8 cellular contexts compared by ENCODE assay signal in the genomic region with DNA sequence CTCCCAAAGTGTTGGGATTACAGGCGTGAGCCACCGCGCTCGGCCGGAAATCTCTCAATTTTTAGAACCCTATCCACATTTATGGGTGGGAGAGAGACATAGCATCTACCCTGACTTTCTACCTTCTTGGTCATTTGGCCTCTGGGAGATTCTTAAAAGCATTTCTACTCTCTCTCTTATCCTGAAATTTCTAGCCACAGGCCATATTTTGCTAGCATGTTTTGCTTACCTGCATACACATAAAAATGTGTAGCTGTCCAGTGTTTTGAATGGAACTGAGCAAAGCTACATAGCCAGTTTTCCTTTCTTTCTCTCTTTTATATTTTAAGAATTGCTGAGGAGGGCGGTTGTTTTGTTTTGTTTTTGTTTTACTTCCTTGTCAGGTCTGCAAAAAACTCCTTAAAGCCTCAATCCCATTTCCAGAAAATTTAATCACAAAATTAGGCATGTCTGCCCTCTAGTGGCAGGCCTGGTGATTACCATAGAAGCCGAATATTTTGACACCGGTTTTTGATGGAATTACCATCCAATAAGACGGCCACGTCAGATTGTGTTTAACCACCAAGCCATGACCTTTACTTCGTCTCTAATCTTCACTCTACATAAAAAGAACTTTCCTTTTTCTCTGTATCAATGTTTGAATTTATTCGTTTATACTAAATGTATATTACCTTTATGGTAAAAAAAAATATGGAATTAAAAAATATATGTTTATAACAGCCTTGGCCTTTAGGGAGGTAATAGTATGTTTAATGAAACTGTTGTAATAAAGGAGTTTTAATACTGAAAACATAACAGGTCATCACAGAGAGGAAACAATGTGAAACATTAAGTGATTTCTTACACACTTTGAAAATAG. TPM values are rescaled to one million over a fixed set of nuclear protein-coding genes. Genes with fewer than 3 reads are reported as not detected.
DNase-seq lines count a peak whose midpoint lies in the region; ATAC-seq and TF ChIP-seq lines count a peak whose summit lies in the region.

No MANE protein-coding gene starts in this region.

- CTCF ChIA-PET in CD8-positive, alpha-beta memory T cell (lab: Charles Lee): interaction anchor here (1.0 kb wide), 1 partner anchor 27 kb away, joined by 3 read pairs; no protein-coding TSS in a partner anchor
- CTCF ChIA-PET in activated CD4-positive, alpha-beta memory T cell treated with anti-CD3 and anti-CD28 coated beads for 36 hours (lab: Charles Lee): interaction anchor here (0.6 to 1.5 kb wide), 7 partner anchors 10 to 389 kb away, joined by 3 to 14 read pairs (median 3); no protein-coding TSS in a partner anchor

- peak overlapping the region; percentile 30; the same call in 1 of the 2 replicates for H2AFZ ChIP-seq in GM23338

- no peaks in the 10 kb centered on the region for H3K9me3 Mint-ChIP-seq in CD8-positive, alpha-beta memory T cell
- H3K9me3 Mint-ChIP-seq in GM23338: no peaks in the 10 kb centered on the region; the same call in 2 of the 3 replicates
- no peaks in the 10 kb centered on the region for H3K9me3 Mint-ChIP-seq in activated CD4-positive, alpha-beta memory T cell treated with anti-CD3 and anti-CD28 coated beads for 36 hours

- no peaks in the 10 kb centered on the region for H3K9me3 ChIP-seq in CD8-positive, alpha-beta memory T cell (ENCODE audit: low read length)
- H3K9me3 ChIP-seq in tibial artery: no peaks in the 10 kb centered on the region

- no peaks in the 10 kb centered on the region; the same call in 1 of the 2 replicates for H3K9me2 ChIP-seq in GM23338 (ENCODE audit: insufficient read depth)

- ATAC-seq in GM23338: no peak

- no peaks in the 10 kb centered on the region for H4K20me1 ChIP-seq in GM23338 (replicated peaks; ENCODE audit: insufficient read depth)

- H3K27ac Mint-ChIP-seq in CD8-positive, alpha-beta memory T cell: no peak overlapping the region
- H3K27ac Mint-ChIP-seq in GM23338: no peak overlapping the region
- H3K27ac Mint-ChIP-seq in activated CD4-positive, alpha-beta memory T cell treated with anti-CD3 and anti-CD28 coated beads for 36 hours: no peak overlapping the region

- peaks cover 5 to 27% of the 10 kb centered on the region in 2 donors for H3K27me3 Mint-ChIP-seq in CD8-positive, alpha-beta memory T cell
- no peaks in the 10 kb centered on the region for H3K27me3 Mint-ChIP-seq in GM23338 (ENCODE audit: insufficient read depth, low read depth, poor library complexity)
- peaks cover 19% of the 10 kb centered on the region for H3K27me3 Mint-ChIP-seq in activated CD4-positive, alpha-beta memory T cell treated with anti-CD3 and anti-CD28 coated beads for 36 hours

- H3K4me1 Mint-ChIP-seq in CD8-positive, alpha-beta memory T cell: peaks cover 0 to 9% (median 0%) of the 10 kb centered on the region in 3 donors
- no peaks in the 10 kb centered on the region; the same call in 2 of the 3 replicates for H3K4me1 Mint-ChIP-seq in GM23338
- H3K4me1 Mint-ChIP-seq in activated CD4-positive, alpha-beta memory T cell treated with anti-CD3 and anti-CD28 coated beads for 36 hours (ENCODE audit: low read depth): no peaks in the 10 kb centered on the region

- no peaks in the 10 kb centered on the region for H3K36me3 ChIP-seq in CD8-positive, alpha-beta memory T cell (ENCODE audit: insufficient read depth, low read length)
- no peaks in the 10 kb centered on the region for H3K36me3 ChIP-seq in GM23338 (ENCODE audit: insufficient read depth)
- H3K36me3 ChIP-seq in tibial artery: no peaks in the 10 kb centered on the region

- no peak overlapping the region for H3K27ac ChIP-seq in CD8-positive, alpha-beta memory T cell (ENCODE audit: low read depth, low read length)
- H3K27ac ChIP-seq in GM23338 (ENCODE audit: low read depth) (no peak overlapping the region), tibial artery (no peak overlapping the region)

- no peaks in the 10 kb centered on the region for H3K27me3 ChIP-seq in CD8-positive, alpha-beta memory T cell (ENCODE audit: insufficient read depth, low read length, poor library complexity, severe bottlenecking)
- no peaks in the 10 kb centered on the region for H3K27me3 ChIP-seq in GM23338 (ENCODE audit: insufficient read depth)
- H3K27me3 ChIP-seq in tibial artery: no peaks in the 10 kb centered on the region

- H3K79me2 ChIP-seq in GM23338 (replicated peaks; ENCODE audit: insufficient read depth): no peaks in the 10 kb centered on the region

- no peaks in the 10 kb centered on the region for H3K36me3 Mint-ChIP-seq in CD8-positive, alpha-beta memory T cell
- H3K36me3 Mint-ChIP-seq in GM23338 (ENCODE audit: low read depth): no peaks in the 10 kb centered on the region
- H3K36me3 Mint-ChIP-seq in activated CD4-positive, alpha-beta memory T cell treated with anti-CD3 and anti-CD28 coated beads for 36 hours: no peaks in the 10 kb centered on the region

- POLR2A ChIA-PET in CD8-positive, alpha-beta memory T cell (lab: Charles Lee): no interaction called here
- POLR2A ChIA-PET in activated CD4-positive, alpha-beta memory T cell treated with anti-CD3 and anti-CD28 coated beads for 36 hours (lab: Charles Lee): no interaction called here

- TF ChIP-seq CTCF in GM23338 (conservative IDR thresholded peaks at IDR 0.05; ENCODE audit: low read depth in 2 of 2) (peak; percentile 79 to 96), epithelial cell of esophagus (IDR thresholded peaks at IDR 0.05; ENCODE audit: insufficient read depth, low read depth, low read length, missing control alignments) (peak; percentile 83), tibial artery (IDR thresholded peaks at IDR 0.05) (peak; percentile 81 to 91)

- no peak overlapping the region for H3K4me3 ChIP-seq in CD8-positive, alpha-beta memory T cell (ENCODE audit: low read length)
- H3K4me3 ChIP-seq in GM23338: no peak overlapping the region
- no peak overlapping the region for H3K4me3 ChIP-seq in epithelial cell of esophagus (ENCODE audit: low read length)
- no peak overlapping the region for H3K4me3 ChIP-seq in tibial artery

- no peaks in the 10 kb centered on the region for H3K4me1 ChIP-seq in CD8-positive, alpha-beta memory T cell (ENCODE audit: insufficient read depth, low read length)
- H3K4me1 ChIP-seq in GM23338 (ENCODE audit: insufficient read depth) (no peaks in the 10 kb centered on the region), tibial artery (peaks cover 0 to 8% (median 0%) of the 10 kb centered on the region in 4 donors)

- no peak overlapping the region for H3K4me2 ChIP-seq in GM23338

- DNase-seq in CD8-positive, alpha-beta memory T cell: peak in 4 of 5 donors; percentile 14 to 56 (median 28)
- DNase-seq in GM23338 (ENCODE audit: low spot score): peak; percentile 67
- DNase-seq in NCI-H345 (lab: John Stamatoyannopoulos, UW): peak; percentile 60
- peak; percentile 49 for DNase-seq in activated CD4-positive, alpha-beta memory T cell treated with anti-CD3 and anti-CD28 coated beads for 36 hours
- DNase-seq in epithelial cell of esophagus (ENCODE audit: low read depth): peak; percentile 46
- peak; percentile 71 for DNase-seq in myocyte (ENCODE audit: low read depth)
- DNase-seq in tibial artery: peak; percentile 52 to 71
- no peak for DNase-seq in NCI-H187 treated with DMSO at 0.1 percent for 48 hours (lab: John Stamatoyannopoulos, UW)

- intact Hi-C loops in activated CD4-positive, alpha-beta memory T cell treated with anti-CD3 and anti-CD28 coated beads for 36 hours (cut with micrococcal nuclease): no loop called here
- intact Hi-C loops in tibial artery (cut with DNase I; ENCODE audit: low total_unique reads): loop anchor here (10.0 kb wide), 1 partner anchor 336 kb away; no protein-coding TSS in a partner anchor

- no peak overlapping the region for H3K4me3 Mint-ChIP-seq in CD8-positive, alpha-beta memory T cell
- H3K4me3 Mint-ChIP-seq in GM23338: no peak overlapping the region
- H3K4me3 Mint-ChIP-seq in activated CD4-positive, alpha-beta memory T cell treated with anti-CD3 and anti-CD28 coated beads for 36 hours: no peak overlapping the region

- H3F3A ChIP-seq in GM23338 (replicated peaks; ENCODE audit: low read depth): no peaks in the 10 kb centered on the region

TF ChIP-seq in GM23338, 12 proteins besides CTCF, POLR2A, EP300 and RAD21:
- TF ChIP-seq ZNF114 (CRISPR knock-in tag; IDR thresholded peaks at IDR 0.05): no peak
- TF ChIP-seq, protein P1, sequence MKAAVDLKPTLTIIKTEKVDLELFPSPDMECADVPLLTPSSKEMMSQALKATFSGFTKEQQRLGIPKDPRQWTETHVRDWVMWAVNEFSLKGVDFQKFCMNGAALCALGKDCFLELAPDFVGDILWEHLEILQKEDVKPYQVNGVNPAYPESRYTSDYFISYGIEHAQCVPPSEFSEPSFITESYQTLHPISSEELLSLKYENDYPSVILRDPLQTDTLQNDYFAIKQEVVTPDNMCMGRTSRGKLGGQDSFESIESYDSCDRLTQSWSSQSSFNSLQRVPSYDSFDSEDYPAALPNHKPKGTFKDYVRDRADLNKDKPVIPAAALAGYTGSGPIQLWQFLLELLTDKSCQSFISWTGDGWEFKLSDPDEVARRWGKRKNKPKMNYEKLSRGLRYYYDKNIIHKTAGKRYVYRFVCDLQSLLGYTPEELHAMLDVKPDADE (IDR thresholded peaks at IDR 0.05): no peak
- TF ChIP-seq POLR2AphosphoS5 (IDR thresholded peaks at IDR 0.05; ENCODE audit: low read depth): no peak
- no peak for TF ChIP-seq JUNB (IDR thresholded peaks at IDR 0.05; ENCODE audit: unreplicated experiment)
- TF ChIP-seq ZNF331 (CRISPR knock-in tag; IDR thresholded peaks at IDR 0.05; ENCODE audit: low read depth): no peak
- TF ChIP-seq EZH2 (IDR thresholded peaks at IDR 0.05; ENCODE audit: low read depth, unreplicated experiment): no peak
- TF ChIP-seq NANOG (IDR thresholded peaks at IDR 0.05; ENCODE audit: borderline replicate concordance): no peak
- no peak for TF ChIP-seq EZH2phosphoT487 (IDR thresholded peaks at IDR 0.05; ENCODE audit: unreplicated experiment)

RNA-seq across cellular contexts. Expression of gene OXGR1, which starts 34.4 kb away (rescaled TPM):
- not detected for total RNA-seq in CD8-positive, alpha-beta memory T cell
- polyA plus RNA-seq in CD8-positive, alpha-beta memory T cell: not detected
- total RNA-seq in GM23338 (2014; rRNA removed; shearing (Covaris generic)): 0.80 and 0.93 TPM in 2 replicates
- 0.16 and 0.29 TPM in 2 replicates for polyA plus RNA-seq in GM23338 (2016; fragmentation: Nextera tagmentation; extraction: Ambion mirVana)
- not detected for total RNA-seq in activated CD4-positive, alpha-beta memory T cell treated with anti-CD3 and anti-CD28 coated beads for 36 hours
- not detected in 2 replicates for total RNA-seq in myocyte
- not detected for polyA plus RNA-seq in myocyte (2012)
